Comparison of ENCODE assay signal across 26 cellular contexts in the genomic region with DNA sequence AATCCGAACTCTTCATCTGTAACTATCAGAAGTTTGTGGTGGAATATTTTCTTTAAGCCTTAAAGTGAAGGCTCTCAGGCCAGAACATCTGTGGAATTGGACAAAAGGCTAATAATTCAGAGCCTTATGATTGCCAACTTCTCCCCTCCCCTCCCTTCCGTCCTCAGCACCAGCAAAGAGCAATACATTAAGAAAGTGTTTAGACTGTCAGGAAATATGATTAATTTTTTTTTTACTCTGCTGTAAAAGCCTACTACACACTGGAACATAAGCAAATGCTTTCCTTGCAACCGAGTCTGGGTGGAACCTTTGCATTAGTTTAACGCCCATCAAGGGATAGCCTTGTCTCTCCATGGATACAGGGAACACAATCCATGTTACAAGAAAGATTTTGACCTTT.
A peak's percentile ranks its signal among the peaks of the same experiment; 100 is the strongest.
DNase-seq lines count a peak whose midpoint lies in the region; FAIRE-seq and TF ChIP-seq lines count a peak whose summit lies in the region.
"Had no signal": no experiment of that assay in that cellular context is flagged by ENCODE, and none has a peak within 500 bp of the region (broad histone marks: within the 10 kb centered on the region; RNA-seq: fewer than 3 reads in every experiment).

No MANE protein-coding gene starts in this region.

- no peak overlapping the region for H3K9ac ChIP-seq in GM23248
- H3K9ac ChIP-seq: BLaER1 treated with 17β-estradiol and CSF1 and Interleukin-3, amounts not matched to agents 10 nM and 100 nM had no signal

- no peak overlapping the region for H3K27ac ChIP-seq in GM23248
- H3K27ac ChIP-seq: 22Rv1; BLaER1 treated with 17β-estradiol and CSF1 and Interleukin-3, amounts not matched to agents 10 nM and 100 nM; SJSA1 had no signal

- H4K20me1 ChIP-seq in GM23248 (ENCODE audit: insufficient read depth): no peaks in the 10 kb centered on the region
- H4K20me1 ChIP-seq: BLaER1 treated with 17β-estradiol and CSF1 and Interleukin-3, amounts not matched to agents 10 nM and 100 nM had no signal

- H3K4me1 ChIP-seq in GM23248 (ENCODE audit: insufficient read depth): no peaks in the 10 kb centered on the region
- H3K4me1 ChIP-seq: BLaER1 treated with 17β-estradiol and CSF1 and Interleukin-3, amounts not matched to agents 10 nM and 100 nM; Caco-2; SJSA1 had no signal

- no peak for DNase-seq in GM23248
- DNase-seq in dermis blood vessel endothelial cell: peak; percentile 77
- peak; percentile 24 for DNase-seq in left kidney (ENCODE audit: low read depth, low spot score)
- peak; percentile 10 for DNase-seq in pulmonary artery endothelial cell (ENCODE audit: low read depth, low spot score)
- DNase-seq in NCI-H128 (lab: John Stamatoyannopoulos, UW; ENCODE audit: unreplicated experiment): no peak
- no peak for DNase-seq in NCI-H1417 treated with DMSO at 0.1 percent for 48 hours (lab: John Stamatoyannopoulos, UW)
- no peak for DNase-seq in GM12892 (ENCODE audit: insufficient read length)
- DNase-seq in Ammon's horn (ENCODE audit: low spot score): no peak
- DNase-seq: ACHN; Caco-2; CD4-positive, alpha-beta memory T cell; DMS 273 treated with DMSO at 0.1 percent for 48 hours; DMS79 treated with DMSO at 0.1 percent for 48 hours; MM.1S; NCI-H1092; NCI-H2081; NCI-H2171; NCI-H345; NCI-H524; NCI-H774; NK-92 treated with Interleukin-12 subunit alpha and Interleukin-12 subunit beta, amount 100 ng/mL, for 24 hours; OCI-M1 had no signal

- no peaks in the 10 kb centered on the region for H3K27me3 ChIP-seq in GM23248 (replicated peaks; ENCODE audit: insufficient read depth)
- H3K27me3 ChIP-seq: BLaER1 treated with 17β-estradiol and CSF1 and Interleukin-3, amounts not matched to agents 10 nM and 100 nM; SJSA1 had no signal

- TF ChIP-seq POLR2A in GM12892 (IDR thresholded peaks at IDR 0.05; ENCODE audit: low read depth, low read length): no peak

- H3K36me3 ChIP-seq in GM23248 (ENCODE audit: low read depth): no peaks in the 10 kb centered on the region
- H3K36me3 ChIP-seq: BLaER1 treated with 17β-estradiol and CSF1 and Interleukin-3, amounts not matched to agents 10 nM and 100 nM; SJSA1 had no signal

- no peaks in the 10 kb centered on the region for H3F3A ChIP-seq in GM23248 (ENCODE audit: insufficient read depth)

- H3K79me2 ChIP-seq in GM23248 (ENCODE audit: insufficient read depth): no peaks in the 10 kb centered on the region

- 64 to 67% methylated on average over 4 of the region's 4 CpGs for WGBS in GM23248 (ENCODE audit: low coverage in 1 of 2, low lambda C conversion rate in 2 of 2, missing lambda C conversion rate in 2 of 2), 2 experiments

- no peak overlapping the region for H3K4me2 ChIP-seq in GM23248 (ENCODE audit: unreplicated experiment)
- H3K4me2 ChIP-seq: BLaER1 treated with 17β-estradiol and CSF1 and Interleukin-3, amounts not matched to agents 10 nM and 100 nM had no signal

- no peak overlapping the region for H3K4me3 ChIP-seq in GM23248
- H3K4me3 ChIP-seq: BLaER1 treated with 17β-estradiol and CSF1 and Interleukin-3, amounts not matched to agents 10 nM and 100 nM; K562; SJSA1 had no signal

- H2AFZ ChIP-seq in GM23248: peak overlapping the region; percentile 35

- H3K9me2 ChIP-seq in GM23248 (ENCODE audit: insufficient read depth): no peaks in the 10 kb centered on the region

- no peaks in the 10 kb centered on the region for H3K9me3 ChIP-seq in GM23248 (ENCODE audit: low read depth)
- H3K9me3 ChIP-seq: Caco-2, SJSA1 had no signal

- in situ Hi-C loops in GM23248 (cut with MboI): no loop called here

- FAIRE-seq in GM12892 (lab: Jason Lieb, UNC): no peak
- FAIRE-seq: K562 had no signal

Comparison
In these comparisons a context has a peak if more than half of its experiments do, and no peak if none do; other contexts are left out.
1. DNase-seq: peak in dermis blood vessel endothelial cell (single experiment), left kidney (single experiment) and pulmonary artery endothelial cell (single experiment); none in GM23248 (single experiment), NCI-H128 (single experiment), NCI-H1417 treated with DMSO at 0.1 percent for 48 hours (single experiment), GM12892 (single experiment) and Ammon's horn (single experiment).